In genomic region chr20:7220755-7221154, GRCh38 we compare ENCODE assay signal across 34 cellular contexts.
"Had no signal": no experiment of that assay in that cellular context is flagged by ENCODE, and none has a peak within 500 bp of the region (broad histone marks: within the 10 kb centered on the region; RNA-seq: fewer than 3 reads in every experiment).

No MANE protein-coding gene starts in this region.

- H3K36me3 ChIP-seq: MG63 had no signal

- H3K9ac ChIP-seq: KMS-11 had no signal

- H3K4me2 ChIP-seq: KMS-11 had no signal

- H3K27me3 ChIP-seq: MG63 had no signal

- DNase-seq: Karpas-422, Kasumi-1, MG63, MM.1S, MV-4-11, NCI-H1048, NCI-H1092, NCI-H1092 treated with DMSO at 0.1 percent for 48 hours, NCI-H1105, NCI-H1105 treated with DMSO at 0.1 percent for 48 hours, NCI-H1417, NCI-H1417 treated with DMSO at 0.1 percent for 48 hours, NCI-H1436, NCI-H1436 treated with DMSO at 0.1 percent for 48 hours, NCI-H146, NCI-H1694, NCI-H1694 treated with DMSO at 0.1 percent for 48 hours, NCI-H187, NCI-H187 treated with DMSO at 0.1 percent for 48 hours, NCI-H1930, NCI-H2029, NCI-H2029 treated with DMSO at 0.1 percent for 48 hours, NCI-H2081, NCI-H2081 treated with DMSO at 0.1 percent for 48 hours, NCI-H2107, NCI-H2171, NCI-H2171 treated with DMSO at 0.1 percent for 48 hours, NCI-H2227 treated with DMSO at 0.1 percent for 48 hours, NCI-H226, NCI-H345, NCI-H446, NCI-H446 treated with DMSO at 0.1 percent for 48 hours, NCI-H510A had no signal

- H3K9me3 ChIP-seq: MG63 had no signal

- H3K27ac ChIP-seq: KMS-11 had no signal

- H3K4me3 ChIP-seq: MG63 had no signal
